Comparison of ENCODE assay signal across 1 cellular context in the genomic region with DNA sequence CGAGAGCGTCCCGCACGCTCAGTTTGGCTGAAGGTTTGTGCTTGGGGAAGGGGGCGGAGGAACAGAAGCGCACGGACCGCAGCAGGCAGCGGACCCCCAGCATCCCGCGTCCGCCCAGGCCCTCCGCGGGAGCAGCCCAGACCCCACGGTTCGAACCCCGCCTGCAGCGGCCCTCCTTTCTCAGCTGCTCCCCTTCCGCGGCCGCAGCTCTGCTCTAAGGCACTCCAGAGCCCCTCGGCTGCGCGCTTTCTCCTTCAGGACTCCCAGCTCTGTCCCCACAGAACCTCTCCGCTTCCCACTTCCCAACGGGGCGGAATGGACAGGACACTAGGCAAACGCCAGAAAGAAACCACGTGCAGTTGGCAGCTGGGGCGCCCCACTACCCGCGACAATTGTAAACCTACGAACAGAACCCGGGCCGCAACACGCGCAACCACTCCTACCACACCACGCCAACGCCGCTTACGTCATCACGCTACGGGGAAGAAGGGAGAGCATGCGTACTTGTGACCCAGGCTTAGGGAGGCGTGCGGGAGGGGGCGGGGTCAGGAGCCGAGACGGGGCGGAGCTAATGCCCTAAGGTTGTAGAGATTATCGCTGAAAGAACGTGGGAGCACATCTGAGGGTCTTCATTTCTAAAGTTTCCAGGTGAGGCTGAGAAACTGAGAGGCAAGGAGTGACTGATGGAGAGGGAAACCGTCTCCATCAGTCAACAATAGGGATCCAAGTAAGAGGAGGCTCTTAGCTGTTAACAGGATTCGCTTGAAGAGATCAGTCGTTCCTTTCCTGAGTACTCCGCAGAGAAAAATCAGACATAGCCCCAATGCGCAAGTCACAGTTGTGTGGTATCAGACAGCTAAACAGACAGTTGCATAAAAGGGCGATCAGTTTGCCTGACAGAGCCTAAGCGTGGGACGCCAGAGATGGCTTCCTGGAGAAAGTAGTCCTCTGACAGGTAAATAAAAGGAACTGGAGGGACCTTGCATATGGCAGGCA.
TF ChIP-seq lines count a peak whose summit lies in the region.

A gene with protein sequence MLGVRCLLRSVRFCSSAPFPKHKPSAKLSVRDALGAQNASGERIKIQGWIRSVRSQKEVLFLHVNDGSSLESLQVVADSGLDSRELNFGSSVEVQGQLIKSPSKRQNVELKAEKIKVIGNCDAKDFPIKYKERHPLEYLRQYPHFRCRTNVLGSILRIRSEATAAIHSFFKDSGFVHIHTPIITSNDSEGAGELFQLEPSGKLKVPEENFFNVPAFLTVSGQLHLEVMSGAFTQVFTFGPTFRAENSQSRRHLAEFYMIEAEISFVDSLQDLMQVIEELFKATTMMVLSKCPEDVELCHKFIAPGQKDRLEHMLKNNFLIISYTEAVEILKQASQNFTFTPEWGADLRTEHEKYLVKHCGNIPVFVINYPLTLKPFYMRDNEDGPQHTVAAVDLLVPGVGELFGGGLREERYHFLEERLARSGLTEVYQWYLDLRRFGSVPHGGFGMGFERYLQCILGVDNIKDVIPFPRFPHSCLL (minus strand): TSS at position 479 of the 996 bp plus-strand sequence. CDS start 376 bp downstream, at position 103.

TF ChIP-seq in HepG2, 621 proteins besides CTCF, POLR2A, EP300 and RAD21 (continued from another document and continues in another):
- TF ChIP-seq, protein P1, sequence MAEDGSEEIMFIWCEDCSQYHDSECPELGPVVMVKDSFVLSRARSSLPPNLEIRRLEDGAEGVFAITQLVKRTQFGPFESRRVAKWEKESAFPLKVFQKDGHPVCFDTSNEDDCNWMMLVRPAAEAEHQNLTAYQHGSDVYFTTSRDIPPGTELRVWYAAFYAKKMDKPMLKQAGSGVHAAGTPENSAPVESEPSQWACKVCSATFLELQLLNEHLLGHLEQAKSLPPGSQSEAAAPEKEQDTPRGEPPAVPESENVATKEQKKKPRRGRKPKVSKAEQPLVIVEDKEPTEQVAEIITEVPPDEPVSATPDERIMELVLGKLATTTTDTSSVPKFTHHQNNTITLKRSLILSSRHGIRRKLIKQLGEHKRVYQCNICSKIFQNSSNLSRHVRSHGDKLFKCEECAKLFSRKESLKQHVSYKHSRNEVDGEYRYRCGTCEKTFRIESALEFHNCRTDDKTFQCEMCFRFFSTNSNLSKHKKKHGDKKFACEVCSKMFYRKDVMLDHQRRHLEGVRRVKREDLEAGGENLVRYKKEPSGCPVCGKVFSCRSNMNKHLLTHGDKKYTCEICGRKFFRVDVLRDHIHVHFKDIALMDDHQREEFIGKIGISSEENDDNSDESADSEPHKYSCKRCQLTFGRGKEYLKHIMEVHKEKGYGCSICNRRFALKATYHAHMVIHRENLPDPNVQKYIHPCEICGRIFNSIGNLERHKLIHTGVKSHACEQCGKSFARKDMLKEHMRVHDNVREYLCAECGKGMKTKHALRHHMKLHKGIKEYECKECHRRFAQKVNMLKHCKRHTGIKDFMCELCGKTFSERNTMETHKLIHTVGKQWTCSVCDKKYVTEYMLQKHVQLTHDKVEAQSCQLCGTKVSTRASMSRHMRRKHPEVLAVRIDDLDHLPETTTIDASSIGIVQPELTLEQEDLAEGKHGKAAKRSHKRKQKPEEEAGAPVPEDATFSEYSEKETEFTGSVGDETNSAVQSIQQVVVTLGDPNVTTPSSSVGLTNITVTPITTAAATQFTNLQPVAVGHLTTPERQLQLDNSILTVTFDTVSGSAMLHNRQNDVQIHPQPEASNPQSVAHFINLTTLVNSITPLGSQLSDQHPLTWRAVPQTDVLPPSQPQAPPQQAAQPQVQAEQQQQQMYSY (CRISPR knock-in tag; IDR thresholded peaks at IDR 0.05): no peak
- TF ChIP-seq BCL6 (CRISPR knock-in tag; IDR thresholded peaks at IDR 0.05) (no peak), ZNF430 (CRISPR knock-in tag; IDR thresholded peaks at IDR 0.05) (peak; percentile 81), JUN (CRISPR knock-in tag; IDR thresholded peaks at IDR 0.05) (0 out of 2 replicates have a peak, but pooled peaks have one; percentile 71), ZNF713 (CRISPR knock-in tag; IDR thresholded peaks at IDR 0.05) (no peak), ZNF816 (CRISPR knock-in tag; IDR thresholded peaks at IDR 0.05; ENCODE audit: borderline replicate concordance) (peak; percentile 90; the same call in 1 of the 2 replicates), ZC3H4 (CRISPR knock-in tag; IDR thresholded peaks at IDR 0.05; ENCODE audit: borderline replicate concordance) (no peak), ZNF484 (CRISPR knock-in tag; IDR thresholded peaks at IDR 0.05; ENCODE audit: borderline replicate concordance, low read depth) (0 out of 2 replicates have a peak, but pooled peaks have one; percentile 40), SMARCE1 (IDR thresholded peaks at IDR 0.05; ENCODE audit: borderline replicate concordance) (no peak), ZNF749 (CRISPR knock-in tag; IDR thresholded peaks at IDR 0.05; ENCODE audit: borderline replicate concordance) (0 out of 2 replicates have a peak, but pooled peaks have one; percentile 61), KLF9 (CRISPR knock-in tag; IDR thresholded peaks at IDR 0.05; ENCODE audit: low read depth) (0 out of 2 replicates have a peak, but pooled peaks have one; percentile 39), ZNF230 (CRISPR knock-in tag; IDR thresholded peaks at IDR 0.05) (no peak; the same call in 1 of the 2 replicates), U2AF2 (IDR thresholded peaks at IDR 0.05; ENCODE audit: low read depth, low read length) (no peak), MBNL3 (CRISPR knock-in tag; conservative IDR thresholded peaks at IDR 0.05) (no peak), CCDC6 (CRISPR knock-in tag; IDR thresholded peaks at IDR 0.05) (0 out of 2 replicates have a peak, but pooled peaks have one; percentile 40), ZNF616 (CRISPR knock-in tag; IDR thresholded peaks at IDR 0.05; ENCODE audit: low read depth) (peak; percentile 75; the same call in 1 of the 2 replicates), NBN (conservative IDR thresholded peaks at IDR 0.05) (no peak), NPAS2 (CRISPR knock-in tag; IDR thresholded peaks at IDR 0.05; ENCODE audit: borderline replicate concordance) (no peak), HNF4G (IDR thresholded peaks at IDR 0.05; ENCODE audit: borderline replicate concordance, low read depth, low read length) (no peak), HNF4G (CRISPR knock-in tag; IDR thresholded peaks at IDR 0.05; ENCODE audit: borderline replicate concordance, low read depth) (no peak), ZNF350 (CRISPR knock-in tag; IDR thresholded peaks at IDR 0.05; ENCODE audit: borderline replicate concordance, low read depth) (peak; percentile 75), TP53 (CRISPR knock-in tag; conservative IDR thresholded peaks at IDR 0.05) (no peak; the same call in 1 of the 2 replicates), KDM1A (CRISPR knock-in tag; IDR thresholded peaks at IDR 0.05) (no peak), ZNF549 (CRISPR knock-in tag; IDR thresholded peaks at IDR 0.05) (no peak), EZH2 (conservative IDR thresholded peaks at IDR 0.05; ENCODE audit: low read depth, low read length) (no peak), REXO4 (CRISPR knock-in tag; IDR thresholded peaks at IDR 0.05; ENCODE audit: borderline replicate concordance) (no peak), PHF5A (CRISPR knock-in tag; IDR thresholded peaks at IDR 0.05; ENCODE audit: low read depth, unreplicated experiment) (peak; percentile 53), ZNF44 (CRISPR knock-in tag; IDR thresholded peaks at IDR 0.05) (no peak; the same call in 1 of the 2 replicates), KDM5A (IDR thresholded peaks at IDR 0.05; ENCODE audit: borderline replicate concordance, low read length) (peak; percentile 64; the same call in 1 of the 2 replicates), RFX5 (IDR thresholded peaks at IDR 0.05; ENCODE audit: low read depth, low read length) (peak; percentile 35; the same call in 1 of the 2 replicates), ZNF10 (CRISPR knock-in tag; IDR thresholded peaks at IDR 0.05; ENCODE audit: borderline replicate concordance, low read depth) (no peak), KLF11 (CRISPR knock-in tag; IDR thresholded peaks at IDR 0.05) (no peak), IRF2 (CRISPR knock-in tag; IDR thresholded peaks at IDR 0.05) (no peak; the same call in none of the 2 replicates), CREM (IDR thresholded peaks at IDR 0.05) (peak; percentile 87), CREM (CRISPR knock-in tag; IDR thresholded peaks at IDR 0.05) (no peak), HOXD1 (CRISPR knock-in tag; IDR thresholded peaks at IDR 0.05) (no peak), ERF (CRISPR knock-in tag; IDR thresholded peaks at IDR 0.05) (no peak; the same call in 1 of the 2 replicates), ZFP1 (CRISPR knock-in tag; IDR thresholded peaks at IDR 0.05) (no peak)
- TF ChIP-seq, protein P2, sequence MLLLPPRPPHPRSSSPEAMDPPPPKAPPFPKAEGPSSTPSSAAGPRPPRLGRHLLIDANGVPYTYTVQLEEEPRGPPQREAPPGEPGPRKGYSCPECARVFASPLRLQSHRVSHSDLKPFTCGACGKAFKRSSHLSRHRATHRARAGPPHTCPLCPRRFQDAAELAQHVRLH (CRISPR knock-in tag; IDR thresholded peaks at IDR 0.05; ENCODE audit: borderline replicate concordance, low read depth): peak; percentile 54; the same call in 1 of the 2 replicates
- TF ChIP-seq, protein P3, sequence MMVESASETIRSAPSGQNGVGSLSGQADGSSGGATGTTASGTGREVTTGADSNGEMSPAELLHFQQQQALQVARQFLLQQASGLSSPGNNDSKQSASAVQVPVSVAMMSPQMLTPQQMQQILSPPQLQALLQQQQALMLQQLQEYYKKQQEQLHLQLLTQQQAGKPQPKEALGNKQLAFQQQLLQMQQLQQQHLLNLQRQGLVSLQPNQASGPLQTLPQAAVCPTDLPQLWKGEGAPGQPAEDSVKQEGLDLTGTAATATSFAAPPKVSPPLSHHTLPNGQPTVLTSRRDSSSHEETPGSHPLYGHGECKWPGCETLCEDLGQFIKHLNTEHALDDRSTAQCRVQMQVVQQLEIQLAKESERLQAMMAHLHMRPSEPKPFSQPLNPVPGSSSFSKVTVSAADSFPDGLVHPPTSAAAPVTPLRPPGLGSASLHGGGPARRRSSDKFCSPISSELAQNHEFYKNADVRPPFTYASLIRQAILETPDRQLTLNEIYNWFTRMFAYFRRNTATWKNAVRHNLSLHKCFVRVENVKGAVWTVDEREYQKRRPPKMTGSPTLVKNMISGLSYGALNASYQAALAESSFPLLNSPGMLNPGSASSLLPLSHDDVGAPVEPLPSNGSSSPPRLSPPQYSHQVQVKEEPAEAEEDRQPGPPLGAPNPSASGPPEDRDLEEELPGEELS (CRISPR knock-in tag; IDR thresholded peaks at IDR 0.05): peak; percentile 9; the same call in 1 of the 2 replicates
- TF ChIP-seq, protein P4, sequence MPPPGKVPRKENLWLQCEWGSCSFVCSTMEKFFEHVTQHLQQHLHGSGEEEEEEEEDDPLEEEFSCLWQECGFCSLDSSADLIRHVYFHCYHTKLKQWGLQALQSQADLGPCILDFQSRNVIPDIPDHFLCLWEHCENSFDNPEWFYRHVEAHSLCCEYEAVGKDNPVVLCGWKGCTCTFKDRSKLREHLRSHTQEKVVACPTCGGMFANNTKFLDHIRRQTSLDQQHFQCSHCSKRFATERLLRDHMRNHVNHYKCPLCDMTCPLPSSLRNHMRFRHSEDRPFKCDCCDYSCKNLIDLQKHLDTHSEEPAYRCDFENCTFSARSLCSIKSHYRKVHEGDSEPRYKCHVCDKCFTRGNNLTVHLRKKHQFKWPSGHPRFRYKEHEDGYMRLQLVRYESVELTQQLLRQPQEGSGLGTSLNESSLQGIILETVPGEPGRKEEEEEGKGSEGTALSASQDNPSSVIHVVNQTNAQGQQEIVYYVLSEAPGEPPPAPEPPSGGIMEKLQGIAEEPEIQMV (CRISPR knock-in tag; IDR thresholded peaks at IDR 0.05; ENCODE audit: low read depth): peak; percentile 68
- TF ChIP-seq, protein P5, sequence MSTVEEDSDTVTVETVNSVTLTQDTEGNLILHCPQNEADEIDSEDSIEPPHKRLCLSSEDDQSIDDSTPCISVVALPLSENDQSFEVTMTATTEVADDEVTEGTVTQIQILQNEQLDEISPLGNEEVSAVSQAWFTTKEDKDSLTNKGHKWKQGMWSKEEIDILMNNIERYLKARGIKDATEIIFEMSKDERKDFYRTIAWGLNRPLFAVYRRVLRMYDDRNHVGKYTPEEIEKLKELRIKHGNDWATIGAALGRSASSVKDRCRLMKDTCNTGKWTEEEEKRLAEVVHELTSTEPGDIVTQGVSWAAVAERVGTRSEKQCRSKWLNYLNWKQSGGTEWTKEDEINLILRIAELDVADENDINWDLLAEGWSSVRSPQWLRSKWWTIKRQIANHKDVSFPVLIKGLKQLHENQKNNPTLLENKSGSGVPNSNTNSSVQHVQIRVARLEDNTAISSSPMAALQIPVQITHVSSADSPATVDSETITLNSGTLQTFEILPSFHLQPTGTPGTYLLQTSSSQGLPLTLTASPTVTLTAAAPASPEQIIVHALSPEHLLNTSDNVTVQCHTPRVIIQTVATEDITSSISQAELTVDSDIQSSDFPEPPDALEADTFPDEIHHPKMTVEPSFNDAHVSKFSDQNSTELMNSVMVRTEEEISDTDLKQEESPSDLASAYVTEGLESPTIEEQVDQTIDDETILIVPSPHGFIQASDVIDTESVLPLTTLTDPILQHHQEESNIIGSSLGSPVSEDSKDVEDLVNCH (CRISPR knock-in tag; IDR thresholded peaks at IDR 0.05): 0 out of 2 replicates have a peak, but pooled peaks have one; percentile 36
- TF ChIP-seq, protein P6, sequence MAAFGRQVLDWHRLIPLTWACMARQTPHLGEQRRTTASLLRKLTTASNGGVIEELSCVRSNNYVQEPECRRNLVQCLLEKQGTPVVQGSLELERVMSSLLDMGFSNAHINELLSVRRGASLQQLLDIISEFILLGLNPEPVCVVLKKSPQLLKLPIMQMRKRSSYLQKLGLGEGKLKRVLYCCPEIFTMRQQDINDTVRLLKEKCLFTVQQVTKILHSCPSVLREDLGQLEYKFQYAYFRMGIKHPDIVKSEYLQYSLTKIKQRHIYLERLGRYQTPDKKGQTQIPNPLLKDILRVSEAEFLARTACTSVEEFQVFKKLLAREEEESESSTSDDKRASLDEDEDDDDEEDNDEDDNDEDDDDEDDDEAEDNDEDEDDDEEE (CRISPR knock-in tag; IDR thresholded peaks at IDR 0.05): peak; percentile 81; the same call in 1 of the 2 replicates
- TF ChIP-seq, protein P7, sequence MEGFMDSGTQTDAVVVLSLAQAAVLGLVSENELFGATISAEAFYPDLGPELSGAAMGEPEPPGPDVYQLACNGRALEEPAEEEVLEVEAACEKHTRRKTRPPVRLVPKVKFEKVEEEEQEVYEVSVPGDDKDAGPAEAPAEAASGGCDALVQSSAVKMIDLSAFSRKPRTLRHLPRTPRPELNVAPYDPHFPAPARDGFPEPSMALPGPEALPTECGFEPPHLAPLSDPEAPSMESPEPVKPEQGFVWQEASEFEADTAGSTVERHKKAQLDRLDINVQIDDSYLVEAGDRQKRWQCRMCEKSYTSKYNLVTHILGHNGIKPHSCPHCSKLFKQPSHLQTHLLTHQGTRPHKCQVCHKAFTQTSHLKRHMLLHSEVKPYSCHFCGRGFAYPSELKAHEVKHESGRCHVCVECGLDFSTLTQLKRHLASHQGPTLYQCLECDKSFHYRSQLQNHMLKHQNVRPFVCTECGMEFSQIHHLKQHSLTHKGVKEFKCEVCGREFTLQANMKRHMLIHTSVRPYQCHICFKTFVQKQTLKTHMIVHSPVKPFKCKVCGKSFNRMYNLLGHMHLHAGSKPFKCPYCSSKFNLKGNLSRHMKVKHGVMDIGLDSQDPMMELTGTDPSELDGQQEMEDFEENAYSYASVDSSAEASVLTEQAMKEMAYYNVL (CRISPR knock-in tag; IDR thresholded peaks at IDR 0.05; ENCODE audit: borderline replicate concordance): peak; percentile 36; the same call in 1 of the 2 replicates
